ENCODE assay signal across 26 cellular contexts in the genomic region with DNA sequence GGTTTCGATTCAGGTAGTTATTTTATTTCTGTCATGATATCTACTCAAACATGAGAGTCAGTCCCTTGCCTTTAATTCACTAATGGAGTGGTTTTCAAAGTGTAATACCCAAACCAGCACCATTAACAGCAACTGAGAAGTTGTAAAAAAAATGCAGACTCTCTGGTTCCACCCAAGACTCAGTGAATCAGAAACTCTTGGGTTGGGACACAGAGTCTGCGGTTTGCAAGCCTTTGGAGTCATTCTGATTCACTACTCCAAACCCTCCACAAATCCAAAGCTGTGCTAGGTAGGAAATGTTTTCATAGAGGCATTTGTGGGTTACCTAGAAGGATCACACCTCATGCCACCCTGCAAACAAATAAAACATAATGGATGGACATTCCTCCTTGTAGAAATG.
DNase-seq lines count a peak whose midpoint lies in the region; ATAC-seq, FAIRE-seq and TF ChIP-seq lines count a peak whose summit lies in the region.
"Had no signal": no experiment of that assay in that cellular context is flagged by ENCODE, and none has a peak within 500 bp of the region (broad histone marks: within the 10 kb centered on the region; RNA-seq: fewer than 3 reads in every experiment).

No MANE protein-coding gene starts in this region.

- peaks cover 19% of the 10 kb centered on the region for H3K9me3 Mint-ChIP-seq in activated CD4-positive, alpha-beta T cell treated with anti-CD3 and anti-CD28 coated beads for 36 hours (ENCODE audit: low read depth)

- no peaks in the 10 kb centered on the region for H3K4me1 Mint-ChIP-seq in activated CD4-positive, alpha-beta T cell treated with anti-CD3 and anti-CD28 coated beads for 36 hours
- H3K4me1 Mint-ChIP-seq: central memory CD8-positive, alpha-beta T cell; endodermal cell; nephron progenitor cell; stimulated activated memory B cell treated with anti-CD40 and anti-IgM and Interleukin-4, amounts not matched to agents 10 μg/mL and 1 μg/mL and 100 μg/mL, for 72 hours; T-cell had no signal

- H3K4me3 ChIP-seq in bronchial epithelial cell (ENCODE audit: low read depth, low read length): no peak overlapping the region
- H3K4me3 ChIP-seq: upper lobe of left lung had no signal

- no peaks in the 10 kb centered on the region for H3K36me3 ChIP-seq in bronchial epithelial cell (ENCODE audit: control insufficient read depth, insufficient read depth, low read length)
- H3K36me3 ChIP-seq: upper lobe of left lung had no signal

- no peaks in the 10 kb centered on the region for H3K27me3 Mint-ChIP-seq in activated CD4-positive, alpha-beta T cell treated with anti-CD3 and anti-CD28 coated beads for 36 hours
- H3K27me3 Mint-ChIP-seq: central memory CD8-positive, alpha-beta T cell; stimulated activated memory B cell treated with anti-CD40 and anti-IgM and Interleukin-4, amounts not matched to agents 10 μg/mL and 1 μg/mL and 100 μg/mL, for 72 hours; T-cell had no signal

- no peaks in the 10 kb centered on the region for H3K36me3 Mint-ChIP-seq in activated CD4-positive, alpha-beta T cell treated with anti-CD3 and anti-CD28 coated beads for 36 hours (ENCODE audit: low read depth)
- H3K36me3 Mint-ChIP-seq: stimulated activated memory B cell treated with anti-CD40 and anti-IgM and Interleukin-4, amounts not matched to agents 10 μg/mL and 1 μg/mL and 100 μg/mL, for 72 hours; T-cell had no signal

- ATAC-seq in activated CD4-positive, alpha-beta T cell treated with anti-CD3 and anti-CD28 coated beads for 36 hours: no peak
- ATAC-seq in GM18519 (IDR thresholded peaks at IDR 0.05; ENCODE audit: low FRiP score, unreplicated experiment): no peak
- ATAC-seq in Right ventricle myocardium superior (ENCODE audit: poor library complexity): no peak
- ATAC-seq: activated T-cell treated with anti-CD3 and anti-CD28 coated beads, Interleukin-2, amount 50 U/mL, for 4 hours; left colon; stimulated activated memory B cell treated with anti-CD40 and anti-IgM and Interleukin-4, amounts not matched to agents 10 μg/mL and 1 μg/mL and 100 μg/mL, for 72 hours; T-cell had no signal

- intact Hi-C loops in activated CD4-positive, alpha-beta T cell treated with anti-CD3 and anti-CD28 coated beads for 36 hours (cut with DNase I, micrococcal nuclease): no loop called here
- intact Hi-C loops in Right ventricle myocardium superior (cut with DNase I): no loop called here

- no peak overlapping the region for H3K27ac Mint-ChIP-seq in activated CD4-positive, alpha-beta T cell treated with anti-CD3 and anti-CD28 coated beads for 36 hours
- H3K27ac Mint-ChIP-seq: endodermal cell; nephron progenitor cell; stimulated activated memory B cell treated with anti-CD40 and anti-IgM and Interleukin-4, amounts not matched to agents 10 μg/mL and 1 μg/mL and 100 μg/mL, for 72 hours; T-cell had no signal

- no peak for TF ChIP-seq CTCF in bronchial epithelial cell (IDR thresholded peaks at IDR 0.05; ENCODE audit: insufficient read depth, low read length, severe bottlenecking)

- H3K4me3 Mint-ChIP-seq in activated CD4-positive, alpha-beta T cell treated with anti-CD3 and anti-CD28 coated beads for 36 hours: no peak overlapping the region
- H3K4me3 Mint-ChIP-seq: activated T-cell treated with anti-CD3 and anti-CD28 coated beads, Interleukin-2, amount 50 U/mL, for 4 hours; central memory CD8-positive, alpha-beta T cell; endodermal cell; nephron progenitor cell; stimulated activated memory B cell treated with anti-CD40 and anti-IgM and Interleukin-4, amounts not matched to agents 10 μg/mL and 1 μg/mL and 100 μg/mL, for 72 hours; T-cell had no signal

- DNase-seq in EH (ENCODE audit: low read depth): peak; percentile 23
- peak; percentile 64 for DNase-seq in LHCN-M2 (ENCODE audit: low read depth)
- peak; percentile 25 for DNase-seq in bronchial epithelial cell (ENCODE audit: low read depth)
- DNase-seq in myocyte (ENCODE audit: low read depth): peak; percentile 16
- no peak for DNase-seq in activated CD4-positive, alpha-beta T cell treated with anti-CD3 and anti-CD28 coated beads for 36 hours
- DNase-seq in Right ventricle myocardium superior: no peak
- DNase-seq in NOMO-1 treated with dmso at 0.1 percent for 144 hours (lab: John Stamatoyannopoulos, UW; ENCODE audit: unreplicated experiment): no peak
- DNase-seq: activated CD4-positive, CD25-positive, alpha-beta regulatory T cell; activated gamma-delta T cell treated with Interleukin-2 at 50 U/mL for 16 hours; activated T-cell treated with anti-CD3 and anti-CD28 coated beads, Interleukin-2, amount 50 U/mL, for 4 hours; C1 segment of cervical spinal cord; DMS153; endodermal cell; hypothalamus; left colon; NCI-H1417 treated with DMSO at 0.1 percent for 48 hours; NCI-H2029 treated with DMSO at 0.1 percent for 48 hours; NCI-H2227 treated with DMSO at 0.1 percent for 48 hours; NCI-H526 treated with DMSO at 0.1 percent for 48 hours; nephron progenitor cell; T-cell; upper lobe of left lung had no signal

- no peaks in the 10 kb centered on the region for H3K27me3 ChIP-seq in bronchial epithelial cell (ENCODE audit: control insufficient read depth, insufficient read depth, low read length)
- H3K27me3 ChIP-seq: upper lobe of left lung had no signal

- CTCF ChIA-PET in activated CD4-positive, alpha-beta T cell treated with anti-CD3 and anti-CD28 coated beads for 36 hours (lab: Charles Lee): no interaction called here

- no peak for FAIRE-seq in bronchial epithelial cell (lab: Jason Lieb, UNC)
- FAIRE-seq: GM19239 had no signal

- POLR2A ChIA-PET in activated CD4-positive, alpha-beta T cell treated with anti-CD3 and anti-CD28 coated beads for 36 hours (lab: Charles Lee): no interaction called here

Comparison
In these comparisons a context has a peak if more than half of its experiments do, and no peak if none do; other contexts are left out.
1. DNase-seq: peak in EH (single experiment), LHCN-M2 (single experiment), bronchial epithelial cell (single experiment) and myocyte (single experiment); none in activated CD4-positive, alpha-beta T cell treated with anti-CD3 and anti-CD28 coated beads for 36 hours (single experiment), Right ventricle myocardium superior (single experiment) and NOMO-1 treated with dmso at 0.1 percent for 144 hours (single experiment).